Comparison of ENCODE assay signal across 8 cellular contexts in genomic region chr3:146159616-146160232, GRCh38. TPM values are rescaled to one million over a fixed set of nuclear protein-coding genes. Genes with fewer than 3 reads are reported as not detected.
DNase-seq lines count a peak whose midpoint lies in the region; ATAC-seq and TF ChIP-seq lines count a peak whose summit lies in the region.

No MANE protein-coding gene starts in this region.

- CTCF ChIA-PET in Caco-2 (lab: Charles Lee) (interaction anchor here (1.2 to 3.2 kb wide), 4 partner anchors 26 to 94 kb away, joined by 5 to 34 read pairs (median 10); no protein-coding TSS in a partner anchor), Panc1 (lab: Charles Lee) (interaction anchor here (0.7 to 1.2 kb wide), 2 partner anchors 28 to 94 kb away, joined by 3 to 4 read pairs; no protein-coding TSS in a partner anchor)

- ATAC-seq in Panc1 (no peak), GM21717 (IDR thresholded peaks at IDR 0.05; ENCODE audit: unreplicated experiment) (no peak), HG02798 (IDR thresholded peaks at IDR 0.05; ENCODE audit: poor library complexity, unreplicated experiment) (no peak)

- peaks cover 18% of the 10 kb centered on the region for H3K36me3 Mint-ChIP-seq in Caco-2 (ENCODE audit: insufficient read depth, unreplicated experiment)

- H3K4me3 Mint-ChIP-seq in Caco-2 (ENCODE audit: unreplicated experiment): peak overlapping the region; percentile 80

- intact Hi-C loops in Caco-2 (cut with micrococcal nuclease; ENCODE audit: unreplicated experiment) (loop anchor here (1.0 to 5.0 kb wide), 2 partner anchors 94 to 383 kb away; partner anchors contain the start of gene PLSCR1), Panc1 (cut with micrococcal nuclease; ENCODE audit: unreplicated experiment) (loop anchor here (5.0 kb wide), 1 partner anchor 92 kb away; no protein-coding TSS in a partner anchor), ovary (cut with DNase I) (no loop called here)

- in situ Hi-C loops in Panc1 (cut with HindIII; ENCODE audit: low pct_unique_long_range_greater_than_20kb, low sequenced_read_pairs): no loop called here

- DNase-seq in Caco-2 (no peak), Panc1 (ENCODE audit: low read depth, low spot score) (no peak), ovary (no peak), SHP77 (lab: John Stamatoyannopoulos, UW) (no peak)
- no peak for DNase-seq in activated CD8-positive, alpha-beta memory T cell treated with anti-CD3 and anti-CD28 coated beads, Interleukin-2, amount 50 U/mL, for 4 hours

- H3K4me3 ChIP-seq in Caco-2 (ENCODE audit: low read depth, low read length): peak overlapping the region; percentile 92
- H3K4me3 ChIP-seq in Panc1 (ENCODE audit: low read depth in 2 of 2, low read length in 2 of 2): peak overlapping the region; percentile 77 to 93
- H3K4me3 ChIP-seq in esophagus (ENCODE audit: low read depth in 1 of 2, low read length in 2 of 2): peak overlapping the region; percentile 67 to 81
- H3K4me3 ChIP-seq in ovary: peak overlapping the region; percentile 83

- H3K9me3 ChIP-seq in Caco-2: no peaks in the 10 kb centered on the region
- H3K9me3 ChIP-seq in Panc1 (ENCODE audit: control insufficient read depth, insufficient read depth, low read depth, low read length): no peaks in the 10 kb centered on the region
- H3K9me3 ChIP-seq in esophagus (ENCODE audit: control insufficient read depth in 2 of 2, insufficient read depth in 1 of 2, low read depth in 1 of 2, low read length in 1 of 2): no peaks in the 10 kb centered on the region
- no peaks in the 10 kb centered on the region for H3K9me3 ChIP-seq in ovary

- H3K27ac Mint-ChIP-seq in Caco-2 (ENCODE audit: unreplicated experiment): peak overlapping the region; percentile 76

- H3K9me3 Mint-ChIP-seq in Caco-2 (ENCODE audit: unreplicated experiment): no peaks in the 10 kb centered on the region

- 8 to 13% methylated on average over 5 of the region's 5 CpGs for WGBS in esophagus, 2 donors
- 1 to 4% (median 1%) methylated on average over 5 of the region's 5 CpGs for WGBS in ovary, 3 donors

- POLR2A ChIA-PET in Caco-2 (lab: Charles Lee): interaction anchor here (0.6 kb wide), 1 partner anchor 94 kb away, joined by 4 read pairs; no protein-coding TSS in a partner anchor
- POLR2A ChIA-PET in Panc1 (lab: Charles Lee): interaction anchor here (1.1 kb wide), 1 partner anchor 94 kb away, joined by 5 read pairs; no protein-coding TSS in a partner anchor

- TF ChIP-seq CTCF in Caco-2 (IDR thresholded peaks at IDR 0.05; ENCODE audit: insufficient read depth in 1 of 2, low read depth in 1 of 2, low read length in 1 of 2, severe bottlenecking in 1 of 2, unreplicated experiment in 1 of 2): no peak
- no peak for TF ChIP-seq CTCF in Panc1 (IDR thresholded peaks at IDR 0.05)
- no peak for TF ChIP-seq CTCF in ovary (IDR thresholded peaks at IDR 0.05)

- no TSS peak for BruUV-seq in Caco-2 (replicated peaks; lab: Mats Ljungman, UMichigan)
- BruUV-seq in Panc1 (replicated peaks; lab: Mats Ljungman, UMichigan): no TSS peak

- H3K4me1 ChIP-seq in Caco-2 (peaks cover 3% of the 10 kb centered on the region; the same call in 1 of the 2 replicates), Panc1 (ENCODE audit: control insufficient read depth, insufficient read depth, low read length) (peaks cover 61% of the 10 kb centered on the region), esophagus (ENCODE audit: control insufficient read depth in 2 of 2, insufficient read depth in 2 of 2, low read length in 1 of 2) (no peaks in the 10 kb centered on the region), ovary (ENCODE audit: insufficient read depth) (peaks cover 3% of the 10 kb centered on the region)

- no peak for TF ChIP-seq EP300 in ovary (IDR thresholded peaks at IDR 0.05)

- no peak for TF ChIP-seq POLR2A in ovary (IDR thresholded peaks at IDR 0.05)

- no peaks in the 10 kb centered on the region for H3K36me3 ChIP-seq in Caco-2 (ENCODE audit: control insufficient read depth, insufficient read depth, low read length)
- no peaks in the 10 kb centered on the region; the same call in 1 of the 2 replicates for H3K36me3 ChIP-seq in Panc1 (ENCODE audit: control insufficient read depth, insufficient read depth, low read length)
- H3K36me3 ChIP-seq in esophagus (ENCODE audit: control insufficient read depth in 2 of 2, insufficient read depth in 2 of 2, low read length in 1 of 2): no peaks in the 10 kb centered on the region
- H3K36me3 ChIP-seq in ovary: no peaks in the 10 kb centered on the region

- peak overlapping the region; percentile 99 for H3K27ac ChIP-seq in Panc1 (ENCODE audit: low read length)
- peak overlapping the region; percentile 84 to 95 for H3K27ac ChIP-seq in esophagus (ENCODE audit: low read depth in 2 of 2, low read length in 1 of 2)
- H3K27ac ChIP-seq in ovary: peak overlapping the region; percentile 89 to 98

- H3K27me3 ChIP-seq in Caco-2 (replicated peaks; ENCODE audit: control insufficient read depth, insufficient read depth, low read length) (no peaks in the 10 kb centered on the region), Panc1 (ENCODE audit: control insufficient read depth, insufficient read depth, low read length) (no peaks in the 10 kb centered on the region), esophagus (ENCODE audit: control insufficient read depth in 1 of 2, insufficient read depth in 2 of 2, low read length in 2 of 2) (no peaks in the 10 kb centered on the region), ovary (no peaks in the 10 kb centered on the region)

- no peaks in the 10 kb centered on the region for H3K27me3 Mint-ChIP-seq in Caco-2 (ENCODE audit: insufficient read depth, unreplicated experiment)

- peaks cover 20% of the 10 kb centered on the region for H3K4me1 Mint-ChIP-seq in Caco-2 (ENCODE audit: low read depth, unreplicated experiment)

RNA-seq across cellular contexts. Expression of gene PLOD2, which starts 1.3 kb away (rescaled TPM):
- 49.4 and 53.1 TPM in 2 replicates for total RNA-seq in Caco-2 (2022)
- total RNA-seq in Panc1 (2021; ENCODE audit: unreplicated experiment): 158 TPM
- polyA plus RNA-seq in Panc1 (2012; ENCODE audit: insufficient read length): 81.1 TPM
- 10 to 100 TPM; 13.8 to 15.5 TPM for polyA plus RNA-seq in esophagus
- 10 to 100 TPM; 32.7 to 65.4 (median 41.3) TPM for total RNA-seq in ovary
- polyA plus RNA-seq in ovary: 10 to 100 TPM; 29.6 to 39.6 TPM

Comparison
In these comparisons a context has a peak if more than half of its experiments do, and no peak if none do; other contexts are left out.
1. intact Hi-C loops: an anchor here in Caco-2 (1.0 to 5.0 kb wide) and Panc1 (5.0 kb wide); none called in ovary.